In the genomic region with DNA sequence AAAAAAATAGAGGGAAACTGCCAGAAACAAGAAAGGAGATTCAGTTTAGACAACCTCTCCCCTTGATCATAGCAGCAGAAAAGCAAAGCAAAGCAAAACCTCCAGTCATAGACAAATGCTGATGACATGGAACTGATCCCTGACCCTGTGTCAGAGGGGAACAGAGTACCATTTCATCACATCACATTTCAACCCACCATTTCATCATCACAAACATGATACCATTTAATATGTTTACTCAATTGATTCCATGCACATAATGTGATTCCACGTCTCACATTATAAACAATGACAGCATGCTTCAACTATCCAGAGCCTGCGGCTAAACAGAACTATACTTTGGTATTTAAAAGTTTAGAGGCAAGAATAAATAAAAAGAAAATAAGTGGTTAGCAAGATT, we compare ENCODE assay signal across 17 cellular contexts. TPM values are rescaled to one million over a fixed set of nuclear protein-coding genes. Genes with fewer than 3 reads are reported as not detected.
DNase-seq lines count a peak whose midpoint lies in the region; ATAC-seq and TF ChIP-seq lines count a peak whose summit lies in the region.
"Had no signal": no experiment of that assay in that cellular context is flagged by ENCODE, and none has a peak within 500 bp of the region (broad histone marks: within the 10 kb centered on the region; RNA-seq: fewer than 3 reads in every experiment).

No MANE protein-coding gene starts in this region.

- no peaks in the 10 kb centered on the region for H3K9me3 Mint-ChIP-seq in activated T-cell treated with anti-CD3 and anti-CD28 coated beads, Interleukin-2, amount 50 U/mL, for 72 hours
- H3K9me3 Mint-ChIP-seq in activated T-cell treated with anti-CD3 and anti-CD28 coated beads, Interleukin-2, amount 50 U/mL, for 4 hours, result no peaks in the 10 kb centered on the region
- no peaks in the 10 kb centered on the region for H3K9me3 Mint-ChIP-seq in activated CD8-positive, alpha-beta memory T cell treated with anti-CD3 and anti-CD28 coated beads, Interleukin-2, amount 10 ng/mL, durations not matched to agents 7 days and 5 days (ENCODE audit: low read depth)

- no peaks in the 10 kb centered on the region for H3K9me3 ChIP-seq in upper lobe of right lung
- H3K9me3 ChIP-seq: breast epithelium, ovary had no signal

- intact Hi-C loops in upper lobe of right lung (cut with DNase I), result no loop called here

- TF ChIP-seq CTCF in upper lobe of right lung (IDR thresholded peaks at IDR 0.05), result no peak

- no peaks in the 10 kb centered on the region for H3K36me3 Mint-ChIP-seq in activated T-cell treated with anti-CD3 and anti-CD28 coated beads, Interleukin-2, amount 50 U/mL, for 72 hours (ENCODE audit: insufficient read depth in 2 of 2)
- peaks cover 14% of the 10 kb centered on the region for H3K36me3 Mint-ChIP-seq in activated T-cell treated with anti-CD3 and anti-CD28 coated beads, Interleukin-2, amount 50 U/mL, for 4 hours (ENCODE audit: insufficient read depth)
- peaks cover 2% of the 10 kb centered on the region for H3K36me3 Mint-ChIP-seq in activated CD8-positive, alpha-beta memory T cell treated with anti-CD3 and anti-CD28 coated beads, Interleukin-2, amount 10 ng/mL, durations not matched to agents 7 days and 5 days

- H3K27ac Mint-ChIP-seq in activated T-cell treated with anti-CD3 and anti-CD28 coated beads, Interleukin-2, amount 50 U/mL, for 72 hours, result peak overlapping the region; percentile 31
- H3K27ac Mint-ChIP-seq in activated CD8-positive, alpha-beta memory T cell treated with anti-CD3 and anti-CD28 coated beads, Interleukin-2, amount 10 ng/mL, durations not matched to agents 7 days and 5 days, result no peak overlapping the region

- H3K4me3 ChIP-seq in upper lobe of right lung, result no peak overlapping the region
- H3K4me3 ChIP-seq: breast epithelium, ovary had no signal

- peaks cover 41% of the 10 kb centered on the region for H3K4me1 Mint-ChIP-seq in activated T-cell treated with anti-CD3 and anti-CD28 coated beads, Interleukin-2, amount 50 U/mL, for 72 hours (ENCODE audit: low read depth)
- peaks cover 19% of the 10 kb centered on the region for H3K4me1 Mint-ChIP-seq in activated T-cell treated with anti-CD3 and anti-CD28 coated beads, Interleukin-2, amount 50 U/mL, for 4 hours (ENCODE audit: low read depth)
- peaks cover 42% of the 10 kb centered on the region for H3K4me1 Mint-ChIP-seq in activated CD8-positive, alpha-beta memory T cell treated with anti-CD3 and anti-CD28 coated beads, Interleukin-2, amount 10 ng/mL, durations not matched to agents 7 days and 5 days

- peaks cover 17% of the 10 kb centered on the region for H3K4me1 ChIP-seq in upper lobe of right lung

- CTCF ChIA-PET in activated CD8-positive, alpha-beta memory T cell treated with anti-CD3 and anti-CD28 coated beads, Interleukin-2, amount 10 ng/mL, durations not matched to agents 7 days and 5 days (lab: Charles Lee), result no interaction called here

- no peak for DNase-seq in activated T-cell treated with anti-CD3 and anti-CD28 coated beads, Interleukin-2, amount 50 U/mL, for 72 hours
- no peak for DNase-seq in activated T-cell treated with anti-CD3 and anti-CD28 coated beads, Interleukin-2, amount 50 U/mL, for 4 hours
- DNase-seq in T1000 (lab: John Stamatoyannopoulos, UW) (peak; percentile 43), fibroblast of the conjunctiva (ENCODE audit: low read depth) (peak; percentile 81), upper lobe of right lung (no peak), cerebellum (ENCODE audit: low spot score) (no peak)
- DNase-seq in activated CD8-positive, alpha-beta memory T cell treated with anti-CD3 and anti-CD28 coated beads, Interleukin-2, amount 10 ng/mL, durations not matched to agents 7 days and 5 days, result no peak
- DNase-seq: activated T-cell treated with anti-CD3 and anti-CD28 coated beads for 4 hours; AML-193; left colon; NCI-H187; OCI-M1; ovary; stimulated activated CD4-positive, alpha-beta T cell treated with anti-CD3 and anti-CD28 coated beads, Interleukin-4, amount 100 ng/mL, for 1 hour had no signal

- ATAC-seq in activated T-cell treated with anti-CD3 and anti-CD28 coated beads, Interleukin-2, amount 50 U/mL, for 72 hours (replicated peaks in 1 of 2), result no peak
- ATAC-seq in activated T-cell treated with anti-CD3 and anti-CD28 coated beads, Interleukin-2, amount 50 U/mL, for 4 hours, result no peak
- no peak for ATAC-seq in upper lobe of right lung
- ATAC-seq in activated CD8-positive, alpha-beta memory T cell treated with anti-CD3 and anti-CD28 coated beads, Interleukin-2, amount 10 ng/mL, durations not matched to agents 7 days and 5 days, result no peak
- no peak for ATAC-seq in GM21576 (IDR thresholded peaks at IDR 0.05; ENCODE audit: unreplicated experiment)
- ATAC-seq: left colon had no signal

- no peaks in the 10 kb centered on the region for H3K27me3 Mint-ChIP-seq in activated T-cell treated with anti-CD3 and anti-CD28 coated beads, Interleukin-2, amount 50 U/mL, for 72 hours (ENCODE audit: low read depth)
- no peaks in the 10 kb centered on the region for H3K27me3 Mint-ChIP-seq in activated T-cell treated with anti-CD3 and anti-CD28 coated beads, Interleukin-2, amount 50 U/mL, for 4 hours (ENCODE audit: low read depth)
- H3K27me3 Mint-ChIP-seq in activated CD8-positive, alpha-beta memory T cell treated with anti-CD3 and anti-CD28 coated beads, Interleukin-2, amount 10 ng/mL, durations not matched to agents 7 days and 5 days, result no peaks in the 10 kb centered on the region

- peak overlapping the region; percentile 3 for H3K27ac ChIP-seq in upper lobe of right lung
- H3K27ac ChIP-seq: breast epithelium, ovary had no signal

- H3K36me3 ChIP-seq in upper lobe of right lung, result peaks cover 10% of the 10 kb centered on the region
- H3K36me3 ChIP-seq: breast epithelium, ovary had no signal

- no peak overlapping the region for H3K4me3 Mint-ChIP-seq in activated T-cell treated with anti-CD3 and anti-CD28 coated beads, Interleukin-2, amount 50 U/mL, for 72 hours
- no peak overlapping the region for H3K4me3 Mint-ChIP-seq in activated T-cell treated with anti-CD3 and anti-CD28 coated beads, Interleukin-2, amount 50 U/mL, for 4 hours
- H3K4me3 Mint-ChIP-seq in activated CD8-positive, alpha-beta memory T cell treated with anti-CD3 and anti-CD28 coated beads, Interleukin-2, amount 10 ng/mL, durations not matched to agents 7 days and 5 days, result no peak overlapping the region

- H3K27me3 ChIP-seq in upper lobe of right lung, result no peaks in the 10 kb centered on the region
- H3K27me3 ChIP-seq: breast epithelium, ovary had no signal

RNA-seq across cellular contexts. Expression of a gene that starts 28.7 kb away (rescaled TPM):
- not detected for total RNA-seq in activated T-cell treated with anti-CD3 and anti-CD28 coated beads, Interleukin-2, amount 50 U/mL, for 72 hours
- total RNA-seq in activated T-cell treated with anti-CD3 and anti-CD28 coated beads, Interleukin-2, amount 50 U/mL, for 4 hours, result not detected
- total RNA-seq in upper lobe of right lung (not detected), cerebellum (2.4 TPM)
- total RNA-seq in activated CD8-positive, alpha-beta memory T cell treated with anti-CD3 and anti-CD28 coated beads, Interleukin-2, amount 10 ng/mL, durations not matched to agents 7 days and 5 days, result not detected
- total RNA-seq: breast epithelium, esophagus mucosa, left colon had no signal

Comparison
In these comparisons a context has a peak if more than half of its experiments do, and no peak if none do; other contexts are left out.
1. DNase-seq: peak in T1000 (single experiment) and fibroblast of the conjunctiva (single experiment); none in activated T-cell treated with anti-CD3 and anti-CD28 coated beads, Interleukin-2, amount 50 U/mL, for 72 hours (0 of 2), activated T-cell treated with anti-CD3 and anti-CD28 coated beads, Interleukin-2, amount 50 U/mL, for 4 hours (single experiment), upper lobe of right lung (single experiment), activated CD8-positive, alpha-beta memory T cell treated with anti-CD3 and anti-CD28 coated beads, Interleukin-2, amount 10 ng/mL, durations not matched to agents 7 days and 5 days (single experiment) and cerebellum (single experiment).